ENCODE assay signal across 2 cellular contexts in the genomic region with DNA sequence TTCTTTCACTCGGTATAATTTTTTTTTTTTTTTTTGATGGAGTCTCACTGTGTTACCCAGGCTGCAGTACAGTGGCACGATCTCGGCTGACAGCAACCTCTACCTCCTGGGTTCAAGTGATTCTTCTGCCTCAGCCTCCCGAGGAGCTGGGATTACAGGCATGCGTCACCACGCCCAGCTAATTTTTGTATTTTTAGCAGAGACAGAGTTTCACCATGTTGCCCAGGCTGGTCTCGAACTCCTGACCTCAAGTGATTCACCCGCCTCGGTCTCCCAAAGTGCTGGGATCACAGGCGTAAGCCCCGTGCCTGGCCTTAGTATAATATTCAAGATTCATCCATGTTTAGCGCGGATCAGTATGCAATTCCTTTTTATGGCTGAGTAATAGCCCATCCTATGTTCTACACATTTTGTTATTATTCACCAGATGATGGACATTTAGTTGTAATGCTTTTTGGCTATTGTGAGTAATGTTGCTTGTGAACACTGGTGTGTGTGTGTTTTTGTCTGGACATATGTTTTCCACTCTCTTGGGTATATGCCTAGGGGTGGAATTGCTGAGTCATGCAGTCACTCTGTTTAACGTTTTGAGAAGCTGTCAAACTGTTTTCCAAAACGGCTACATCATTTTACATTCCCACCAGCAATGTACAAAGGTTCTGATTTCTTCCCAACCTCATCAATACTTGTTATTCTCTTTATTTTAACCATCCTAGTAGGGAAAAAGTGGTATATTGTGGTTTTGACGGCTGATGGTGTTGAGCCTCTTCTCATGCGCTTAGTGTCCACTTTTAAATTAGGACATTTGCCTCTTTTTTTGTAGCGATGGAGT.
TF ChIP-seq lines count a peak whose summit lies in the region.

No MANE protein-coding gene starts in this region.

TF ChIP-seq in HEK293, 187 proteins besides CTCF, POLR2A, EP300 and RAD21 (continues in another document):
- TF ChIP-seq, protein P1, sequence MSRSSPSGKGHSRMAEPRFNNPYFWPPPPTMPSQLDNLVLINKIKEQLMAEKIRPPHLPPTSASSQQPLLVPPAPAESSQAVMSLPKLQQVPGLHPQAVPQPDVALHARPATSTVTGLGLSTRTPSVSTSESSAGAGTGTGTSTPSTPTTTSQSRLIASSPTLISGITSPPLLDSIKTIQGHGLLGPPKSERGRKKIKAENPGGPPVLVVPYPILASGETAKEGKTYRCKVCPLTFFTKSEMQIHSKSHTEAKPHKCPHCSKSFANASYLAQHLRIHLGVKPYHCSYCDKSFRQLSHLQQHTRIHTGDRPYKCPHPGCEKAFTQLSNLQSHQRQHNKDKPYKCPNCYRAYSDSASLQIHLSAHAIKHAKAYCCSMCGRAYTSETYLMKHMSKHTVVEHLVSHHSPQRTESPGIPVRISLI (tag by site-specific recombination; IDR thresholded peaks at IDR 0.05) = 0 out of 2 replicates have a peak, but pooled peaks have one; percentile 8
- TF ChIP-seq ZNF146 (tag by site-specific recombination; IDR thresholded peaks at IDR 0.05) = peak; percentile 31; the same call in 1 of the 2 replicates
- TF ChIP-seq ZBTB21 (tag by site-specific recombination; IDR thresholded peaks at IDR 0.05) = 0 out of 2 replicates have a peak, but pooled peaks have one; percentile 4
- TF ChIP-seq ZNF530 (tag by site-specific recombination; IDR thresholded peaks at IDR 0.05; ENCODE audit: low read depth) = 0 out of 2 replicates have a peak, but pooled peaks have one; percentile 20
- TF ChIP-seq ZNF629 (tag by site-specific recombination; IDR thresholded peaks at IDR 0.05) = 0 out of 2 replicates have a peak, but pooled peaks have one; percentile 7
- TF ChIP-seq ZNF16 (tag by site-specific recombination; IDR thresholded peaks at IDR 0.05; ENCODE audit: low read depth) = no peak
- TF ChIP-seq ZNF114 (tag by site-specific recombination; IDR thresholded peaks at IDR 0.05) = no peak
- peak; percentile 94; the same call in 1 of the 2 replicates for TF ChIP-seq ZNF140 (tag by site-specific recombination; IDR thresholded peaks at IDR 0.05)
- TF ChIP-seq ZFP37 (tag by site-specific recombination; IDR thresholded peaks at IDR 0.05) = no peak
- no peak for TF ChIP-seq ZNF473 (tag by site-specific recombination; IDR thresholded peaks at IDR 0.05)
- no peak for TF ChIP-seq ZNF610 (tag by site-specific recombination; IDR thresholded peaks at IDR 0.05; ENCODE audit: borderline replicate concordance)
- no peak for TF ChIP-seq ZNF169 (tag by site-specific recombination; IDR thresholded peaks at IDR 0.05)
- 0 out of 2 replicates have a peak, but pooled peaks have one; percentile 21 for TF ChIP-seq ZNF324 (tag by site-specific recombination; IDR thresholded peaks at IDR 0.05)
- TF ChIP-seq, protein P2, sequence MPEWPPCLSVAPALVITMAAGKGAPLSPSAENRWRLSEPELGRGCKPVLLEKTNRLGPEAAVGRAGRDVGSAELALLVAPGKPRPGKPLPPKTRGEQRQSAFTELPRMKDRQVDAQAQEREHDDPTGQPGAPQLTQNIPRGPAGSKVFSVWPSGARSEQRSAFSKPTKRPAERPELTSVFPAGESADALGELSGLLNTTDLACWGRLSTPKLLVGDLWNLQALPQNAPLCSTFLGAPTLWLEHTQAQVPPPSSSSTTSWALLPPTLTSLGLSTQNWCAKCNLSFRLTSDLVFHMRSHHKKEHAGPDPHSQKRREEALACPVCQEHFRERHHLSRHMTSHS (tag by site-specific recombination; IDR thresholded peaks at IDR 0.05) = 0 out of 2 replicates have a peak, but pooled peaks have one; percentile 23
- no peak for TF ChIP-seq ZNF423 (tag by site-specific recombination; IDR thresholded peaks at IDR 0.05)
- no peak for TF ChIP-seq GLI2 (tag by site-specific recombination; IDR thresholded peaks at IDR 0.05; ENCODE audit: borderline replicate concordance, low read depth)
- no peak for TF ChIP-seq GLIS2 (tag by site-specific recombination; IDR thresholded peaks at IDR 0.05)
- TF ChIP-seq, protein P3, sequence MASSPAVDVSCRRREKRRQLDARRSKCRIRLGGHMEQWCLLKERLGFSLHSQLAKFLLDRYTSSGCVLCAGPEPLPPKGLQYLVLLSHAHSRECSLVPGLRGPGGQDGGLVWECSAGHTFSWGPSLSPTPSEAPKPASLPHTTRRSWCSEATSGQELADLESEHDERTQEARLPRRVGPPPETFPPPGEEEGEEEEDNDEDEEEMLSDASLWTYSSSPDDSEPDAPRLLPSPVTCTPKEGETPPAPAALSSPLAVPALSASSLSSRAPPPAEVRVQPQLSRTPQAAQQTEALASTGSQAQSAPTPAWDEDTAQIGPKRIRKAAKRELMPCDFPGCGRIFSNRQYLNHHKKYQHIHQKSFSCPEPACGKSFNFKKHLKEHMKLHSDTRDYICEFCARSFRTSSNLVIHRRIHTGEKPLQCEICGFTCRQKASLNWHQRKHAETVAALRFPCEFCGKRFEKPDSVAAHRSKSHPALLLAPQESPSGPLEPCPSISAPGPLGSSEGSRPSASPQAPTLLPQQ (tag by site-specific recombination; IDR thresholded peaks at IDR 0.05) = no peak; the same call in 1 of the 2 replicates
- TF ChIP-seq ZNF211 (tag by site-specific recombination; IDR thresholded peaks at IDR 0.05; ENCODE audit: low read depth) = peak; percentile 56
- TF ChIP-seq, protein P4, sequence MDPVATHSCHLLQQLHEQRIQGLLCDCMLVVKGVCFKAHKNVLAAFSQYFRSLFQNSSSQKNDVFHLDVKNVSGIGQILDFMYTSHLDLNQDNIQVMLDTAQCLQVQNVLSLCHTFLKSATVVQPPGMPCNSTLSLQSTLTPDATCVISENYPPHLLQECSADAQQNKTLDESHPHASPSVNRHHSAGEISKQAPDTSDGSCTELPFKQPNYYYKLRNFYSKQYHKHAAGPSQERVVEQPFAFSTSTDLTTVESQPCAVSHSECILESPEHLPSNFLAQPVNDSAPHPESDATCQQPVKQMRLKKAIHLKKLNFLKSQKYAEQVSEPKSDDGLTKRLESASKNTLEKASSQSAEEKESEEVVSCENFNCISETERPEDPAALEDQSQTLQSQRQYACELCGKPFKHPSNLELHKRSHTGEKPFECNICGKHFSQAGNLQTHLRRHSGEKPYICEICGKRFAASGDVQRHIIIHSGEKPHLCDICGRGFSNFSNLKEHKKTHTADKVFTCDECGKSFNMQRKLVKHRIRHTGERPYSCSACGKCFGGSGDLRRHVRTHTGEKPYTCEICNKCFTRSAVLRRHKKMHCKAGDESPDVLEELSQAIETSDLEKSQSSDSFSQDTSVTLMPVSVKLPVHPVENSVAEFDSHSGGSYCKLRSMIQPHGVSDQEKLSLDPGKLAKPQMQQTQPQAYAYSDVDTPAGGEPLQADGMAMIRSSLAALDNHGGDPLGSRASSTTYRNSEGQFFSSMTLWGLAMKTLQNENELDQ (tag by site-specific recombination; IDR thresholded peaks at IDR 0.05; ENCODE audit: low read depth) = no peak
- 0 out of 2 replicates have a peak, but pooled peaks have one; percentile 7 for TF ChIP-seq ZNF354C (tag by site-specific recombination; IDR thresholded peaks at IDR 0.05; ENCODE audit: borderline replicate concordance, low read depth)
- TF ChIP-seq ZNF654 (tag by site-specific recombination; IDR thresholded peaks at IDR 0.05; ENCODE audit: low read depth) = no peak

TF ChIP-seq in H1, 55 proteins besides CTCF, POLR2A, EP300 and RAD21:
- TF ChIP-seq GTF2F1 (IDR thresholded peaks at IDR 0.05; ENCODE audit: borderline replicate concordance, low read depth, low read length) = no peak
- TF ChIP-seq KDM4A (IDR thresholded peaks at IDR 0.05; ENCODE audit: low read depth, low read length, severe bottlenecking) = no peak
- TF ChIP-seq SIX5 (IDR thresholded peaks at IDR 0.05; ENCODE audit: low read depth, low read length) = no peak
- TF ChIP-seq, protein P5, sequence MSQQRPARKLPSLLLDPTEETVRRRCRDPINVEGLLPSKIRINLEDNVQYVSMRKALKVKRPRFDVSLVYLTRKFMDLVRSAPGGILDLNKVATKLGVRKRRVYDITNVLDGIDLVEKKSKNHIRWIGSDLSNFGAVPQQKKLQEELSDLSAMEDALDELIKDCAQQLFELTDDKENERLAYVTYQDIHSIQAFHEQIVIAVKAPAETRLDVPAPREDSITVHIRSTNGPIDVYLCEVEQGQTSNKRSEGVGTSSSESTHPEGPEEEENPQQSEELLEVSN (IDR thresholded peaks at IDR 0.05) = no peak
- TF ChIP-seq SAP30 (IDR thresholded peaks at IDR 0.05; ENCODE audit: insufficient read depth, insufficient replicate concordance, low read length) = no peak
- no peak for TF ChIP-seq SP2 (IDR thresholded peaks at IDR 0.05; ENCODE audit: low read length)
- no peak for TF ChIP-seq SIN3A (conservative IDR thresholded peaks at IDR 0.05 in 1 of 2, IDR thresholded peaks at IDR 0.05 in 1 of 2; ENCODE audit: low read depth in 1 of 2, low read length in 2 of 2)
- no peak for TF ChIP-seq CHD1 (IDR thresholded peaks at IDR 0.05; ENCODE audit: low read depth, low read length)
- TF ChIP-seq TAF1 (IDR thresholded peaks at IDR 0.05; ENCODE audit: low read depth, low read length) = no peak
- TF ChIP-seq CEBPB (IDR thresholded peaks at IDR 0.05; ENCODE audit: low read depth, low read length) = no peak
- no peak for TF ChIP-seq SUZ12 (IDR thresholded peaks at IDR 0.05; ENCODE audit: low read length)
- no peak for TF ChIP-seq CBX8 (IDR thresholded peaks at IDR 0.05; ENCODE audit: borderline replicate concordance, low read depth, low read length)
- peak; percentile 79 for TF ChIP-seq BACH1 (IDR thresholded peaks at IDR 0.05; ENCODE audit: low read length)
- peak; percentile 50; the same call in 1 of the 2 replicates for TF ChIP-seq MAFK (IDR thresholded peaks at IDR 0.05; ENCODE audit: low read depth, low read length)
